In genomic region chr3:63980830-63981498, GRCh38 we compare ENCODE assay signal across 12 cellular contexts. TPM values are rescaled to one million over a fixed set of nuclear protein-coding genes. Genes with fewer than 3 reads are reported as not detected.
A peak's percentile ranks its signal among the peaks of the same experiment; 100 is the strongest.
DNase-seq lines count a peak whose midpoint lies in the region; ATAC-seq and TF ChIP-seq lines count a peak whose summit lies in the region.
"Had no signal": no experiment of that assay in that cellular context is flagged by ENCODE, and none has a peak within 500 bp of the region (broad histone marks: within the 10 kb centered on the region; RNA-seq: fewer than 3 reads in every experiment).

No MANE protein-coding gene starts in this region.

- H3K9me3 Mint-ChIP-seq in activated T-cell treated with anti-CD3 and anti-CD28 coated beads, Interleukin-2, amount 50 U/mL, for 24 hours = no peaks in the 10 kb centered on the region
- no peaks in the 10 kb centered on the region for H3K9me3 Mint-ChIP-seq in stimulated activated effector memory CD8-positive, alpha-beta T cell treated with anti-CD3 and anti-CD28 coated beads, Interleukin-12 subunit alpha, Interleukin-12 subunit beta, amount 100 ng/mL, for 72 hours
- H3K9me3 Mint-ChIP-seq: activated naive CD8-positive, alpha-beta T cell treated with anti-CD3 and anti-CD28 coated beads, Interleukin-2, amount 10 ng/mL, durations not matched to agents 7 days and 5 days had no signal

- TF ChIP-seq POLR2A in suprapubic skin (IDR thresholded peaks at IDR 0.05) (no peak), esophagus muscularis mucosa (IDR thresholded peaks at IDR 0.05; ENCODE audit: low read depth) (no peak)

- TF ChIP-seq CTCF in suprapubic skin (IDR thresholded peaks at IDR 0.05) (no peak), esophagus muscularis mucosa (IDR thresholded peaks at IDR 0.05) (no peak)

- no peak for DNase-seq in activated T-cell treated with anti-CD3 and anti-CD28 coated beads, Interleukin-2, amount 50 U/mL, for 24 hours
- no peak for DNase-seq in activated T-cell treated with anti-CD3 and anti-CD28 coated beads, Interleukin-2, amount 50 U/mL, for 48 hours
- DNase-seq in T-helper 22 cell (ENCODE audit: low read depth) = peak; percentile 4
- no peak for DNase-seq in left lobe of liver (ENCODE audit: low spot score)
- DNase-seq in stimulated activated effector memory CD8-positive, alpha-beta T cell treated with anti-CD3 and anti-CD28 coated beads, Interleukin-12 subunit alpha, Interleukin-12 subunit beta, amount 100 ng/mL, for 72 hours (ENCODE audit: low spot score in 2 of 2) = no peak
- no peak for DNase-seq in suprapubic skin (ENCODE audit: low spot score in 2 of 2)
- DNase-seq in esophagus muscularis mucosa (ENCODE audit: extremely low spot score) = no peak
- DNase-seq: activated naive CD8-positive, alpha-beta T cell treated with anti-CD3 and anti-CD28 coated beads, Interleukin-2, amount 10 ng/mL, durations not matched to agents 7 days and 5 days; Calu3; NCI-H345; SHP77 treated with DMSO at 0.1 percent for 48 hours had no signal

- no peak overlapping the region for H3K4me3 Mint-ChIP-seq in activated T-cell treated with anti-CD3 and anti-CD28 coated beads, Interleukin-2, amount 50 U/mL, for 24 hours
- H3K4me3 Mint-ChIP-seq in stimulated activated effector memory CD8-positive, alpha-beta T cell treated with anti-CD3 and anti-CD28 coated beads, Interleukin-12 subunit alpha, Interleukin-12 subunit beta, amount 100 ng/mL, for 72 hours = no peak overlapping the region

- H3K4me1 ChIP-seq in suprapubic skin (peaks cover 36% of the 10 kb centered on the region), esophagus muscularis mucosa (peaks cover 18 to 46% (median 38%) of the 10 kb centered on the region in 4 donors)

- 81% methylated on average over 7 of the region's 8 CpGs for WGBS in suprapubic skin
- 76% methylated on average over 8 of the region's 8 CpGs for WGBS in esophagus muscularis mucosa

- H3K4me3 ChIP-seq in suprapubic skin (no peak overlapping the region), esophagus muscularis mucosa (no peak overlapping the region)

- no peaks in the 10 kb centered on the region for H3K27me3 Mint-ChIP-seq in activated T-cell treated with anti-CD3 and anti-CD28 coated beads, Interleukin-2, amount 50 U/mL, for 24 hours
- H3K27me3 Mint-ChIP-seq: activated naive CD8-positive, alpha-beta T cell treated with anti-CD3 and anti-CD28 coated beads, Interleukin-2, amount 10 ng/mL, durations not matched to agents 7 days and 5 days had no signal

- peaks cover 88% of the 10 kb centered on the region for H3K4me1 Mint-ChIP-seq in activated T-cell treated with anti-CD3 and anti-CD28 coated beads, Interleukin-2, amount 50 U/mL, for 24 hours (ENCODE audit: low read depth)
- peaks cover 66% of the 10 kb centered on the region for H3K4me1 Mint-ChIP-seq in stimulated activated effector memory CD8-positive, alpha-beta T cell treated with anti-CD3 and anti-CD28 coated beads, Interleukin-12 subunit alpha, Interleukin-12 subunit beta, amount 100 ng/mL, for 72 hours

- H3K27ac ChIP-seq in suprapubic skin = no peak overlapping the region
- H3K27ac ChIP-seq in esophagus muscularis mucosa (replicated peaks in 1 of 4) = no peak overlapping the region

- H3K9me3 ChIP-seq in suprapubic skin (no peaks in the 10 kb centered on the region), esophagus muscularis mucosa (no peaks in the 10 kb centered on the region)

- ATAC-seq in left lobe of liver (peak; percentile 93), GM21825 (IDR thresholded peaks at IDR 0.05; ENCODE audit: unreplicated experiment) (no peak)
- no peak for ATAC-seq in stimulated activated effector memory CD8-positive, alpha-beta T cell treated with anti-CD3 and anti-CD28 coated beads, Interleukin-12 subunit alpha, Interleukin-12 subunit beta, amount 100 ng/mL, for 72 hours

- H3K27me3 ChIP-seq in suprapubic skin (no peaks in the 10 kb centered on the region), esophagus muscularis mucosa (no peaks in the 10 kb centered on the region)

- peaks cover 68% of the 10 kb centered on the region for H3K36me3 Mint-ChIP-seq in activated T-cell treated with anti-CD3 and anti-CD28 coated beads, Interleukin-2, amount 50 U/mL, for 24 hours (ENCODE audit: low read depth)
- peaks cover 37% of the 10 kb centered on the region for H3K36me3 Mint-ChIP-seq in stimulated activated effector memory CD8-positive, alpha-beta T cell treated with anti-CD3 and anti-CD28 coated beads, Interleukin-12 subunit alpha, Interleukin-12 subunit beta, amount 100 ng/mL, for 72 hours

- peak overlapping the region; percentile 93 for H3K27ac Mint-ChIP-seq in activated T-cell treated with anti-CD3 and anti-CD28 coated beads, Interleukin-2, amount 50 U/mL, for 24 hours
- H3K27ac Mint-ChIP-seq in stimulated activated effector memory CD8-positive, alpha-beta T cell treated with anti-CD3 and anti-CD28 coated beads, Interleukin-12 subunit alpha, Interleukin-12 subunit beta, amount 100 ng/mL, for 72 hours = peak overlapping the region; percentile 81

- TF ChIP-seq EP300 in suprapubic skin (IDR thresholded peaks at IDR 0.05) = no peak
- TF ChIP-seq EP300 in esophagus muscularis mucosa (IDR thresholded peaks at IDR 0.05) = no peak

- intact Hi-C loops in esophagus muscularis mucosa (cut with DNase I) = no loop called here

- H3K36me3 ChIP-seq in suprapubic skin (peaks cover 58% of the 10 kb centered on the region), esophagus muscularis mucosa (peaks cover 13 to 61% (median 34%) of the 10 kb centered on the region in 4 donors)

RNA-seq across cellular contexts. Expression of gene PSMD6, which starts 42.3 kb away (rescaled TPM):
- total RNA-seq in left lobe of liver (31.8 TPM), suprapubic skin (10 to 100 TPM; 54.6 to 82.3 (median 68.0) TPM), esophagus muscularis mucosa (10 to 100 TPM; 64.5 to 78.2 (median 70.7) TPM)
